In genomic region chr3:184291738-184292445, GRCh38 we compare ENCODE assay signal across 36 cellular contexts. TPM values are rescaled to one million over a fixed set of nuclear protein-coding genes. Genes with fewer than 3 reads are reported as not detected.
"Had no signal": no experiment of that assay in that cellular context is flagged by ENCODE, and none has a peak within 500 bp of the region (broad histone marks: within the 10 kb centered on the region; RNA-seq: fewer than 3 reads in every experiment).

No MANE protein-coding gene starts in this region.

- H3K27ac Mint-ChIP-seq: naive B cell; naive thymus-derived CD8-positive, alpha-beta T cell; natural killer cell treated with Interleukin-12 subunit alpha and Interleukin-12 subunit beta and Interleukin-15 and Interleukin-18, amount 100 ng/mL, for 72 hours; nephron progenitor cell; progenitor cell of endocrine pancreas; stimulated activated naive B cell treated with anti-CD40 and anti-IgM and Interleukin-4, amounts not matched to agents 10 μg/mL and 1 μg/mL and 100 μg/mL, for 72 hours; stimulated activated naive CD8-positive, alpha-beta T cell treated with anti-CD3 and anti-CD28 coated beads, Interleukin-15, Interleukin-2, amounts not matched to agents 100 ng/mL and 50 ng/mL, for 24 hours had no signal

- H3K4me1 ChIP-seq: parathyroid adenoma, psoas muscle, spleen, thyroid gland, upper lobe of left lung, vagina had no signal

- H3K9me3 Mint-ChIP-seq: naive B cell; naive thymus-derived CD8-positive, alpha-beta T cell; natural killer cell treated with Interleukin-12 subunit alpha and Interleukin-12 subunit beta and Interleukin-15 and Interleukin-18, amount 100 ng/mL, for 72 hours; nephron progenitor cell; neural crest cell; stimulated activated naive B cell treated with anti-CD40 and anti-IgM and Interleukin-4, amounts not matched to agents 10 μg/mL and 1 μg/mL and 100 μg/mL, for 72 hours; stimulated activated naive CD8-positive, alpha-beta T cell treated with anti-CD3 and anti-CD28 coated beads, Interleukin-15, Interleukin-2, amounts not matched to agents 100 ng/mL and 50 ng/mL, for 24 hours had no signal

- H3K9ac ChIP-seq: parathyroid adenoma had no signal

- H3K79me2 ChIP-seq: parathyroid adenoma had no signal

- ATAC-seq: naive thymus-derived CD8-positive, alpha-beta T cell; psoas muscle; stimulated activated naive B cell treated with anti-CD40 and anti-IgM and Interleukin-4, amounts not matched to agents 10 μg/mL and 1 μg/mL and 100 μg/mL, for 72 hours had no signal

- H3K36me3 Mint-ChIP-seq: naive B cell; naive thymus-derived CD8-positive, alpha-beta T cell; natural killer cell treated with Interleukin-12 subunit alpha and Interleukin-12 subunit beta and Interleukin-15 and Interleukin-18, amount 100 ng/mL, for 72 hours; stimulated activated naive B cell treated with anti-CD40 and anti-IgM and Interleukin-4, amounts not matched to agents 10 μg/mL and 1 μg/mL and 100 μg/mL, for 72 hours had no signal

- H3K4me3 Mint-ChIP-seq: naive thymus-derived CD8-positive, alpha-beta T cell; natural killer cell treated with Interleukin-12 subunit alpha and Interleukin-12 subunit beta and Interleukin-15 and Interleukin-18, amount 100 ng/mL, for 72 hours; nephron progenitor cell; neural crest cell; stimulated activated naive B cell treated with anti-CD40 and anti-IgM and Interleukin-4, amounts not matched to agents 10 μg/mL and 1 μg/mL and 100 μg/mL, for 72 hours; stimulated activated naive CD8-positive, alpha-beta T cell treated with anti-CD3 and anti-CD28 coated beads, Interleukin-15, Interleukin-2, amounts not matched to agents 100 ng/mL and 50 ng/mL, for 24 hours had no signal

- H2AFZ ChIP-seq: parathyroid adenoma had no signal

- H3K4me1 Mint-ChIP-seq: naive B cell; naive thymus-derived CD8-positive, alpha-beta T cell; nephron progenitor cell; neural crest cell had no signal

- H3K4me2 ChIP-seq: smooth muscle cell had no signal

- H3K9me3 ChIP-seq: neutrophil, ovary, psoas muscle, spleen, stomach, thoracic aorta, thyroid gland, tibial nerve, upper lobe of left lung, vagina had no signal

- FAIRE-seq: urothelium cell line had no signal

- H3K27me3 ChIP-seq: ovary, thyroid gland, upper lobe of left lung, vagina had no signal

- H3K27ac ChIP-seq: neutrophil, ovary, parathyroid adenoma, psoas muscle, skin epidermis, spleen, stomach, thoracic aorta, thyroid gland, tibial nerve, upper lobe of left lung, vagina had no signal

- H3K4me3 ChIP-seq: ovary, psoas muscle, skin epidermis, smooth muscle cell, spleen, stomach, thoracic aorta, thyroid gland, tibial nerve, upper lobe of left lung, vagina had no signal

- DNase-seq: naive B cell; naive thymus-derived CD8-positive, alpha-beta T cell; nephron progenitor cell; nucleus accumbens; ovary; psoas muscle; right cardiac atrium; spleen; stimulated activated CD4-positive, alpha-beta T cell treated with anti-CD3 and anti-CD28 coated beads, Interleukin-12 subunit alpha, Interleukin-12 subunit beta, amount 100 ng/mL, for 4 hours; stimulated activated CD4-positive, alpha-beta T cell treated with anti-CD3 and anti-CD28 coated beads, Interleukin-1b, Interleukin-23, amount 100 ng/mL, for 48 hours; stimulated activated CD4-positive, alpha-beta T cell treated with anti-CD3 and anti-CD28 coated beads, Interleukin-4, amount 100 ng/mL, for 1 hour; stimulated activated CD4-positive, alpha-beta T cell treated with anti-CD3 and anti-CD28 coated beads, Interleukin-4, amount 100 ng/mL, for 4 hours; stimulated activated CD8-positive, alpha-beta memory T cell treated with anti-CD3 and anti-CD28 coated beads, Interleukin-4, amount 100 ng/mL, for 48 hours; stimulated activated naive B cell treated with anti-CD40 and anti-IgM and Interleukin-4, amounts not matched to agents 10 μg/mL and 1 μg/mL and 100 μg/mL, for 72 hours; stimulated activated naive CD4-positive, alpha-beta T cell treated with Interleukin-2 at 50 U/mL for 16 hours; stomach; thyroid gland; trophoblast cell; upper lobe of left lung had no signal

- H3K36me3 ChIP-seq: neutrophil, ovary, spleen, stomach, thoracic aorta, thyroid gland, tibial nerve, upper lobe of left lung, vagina had no signal

RNA-seq across cellular contexts. Expression of gene ECE2, which starts 16.1 kb away (rescaled TPM):
- total RNA-seq: naive thymus-derived CD8-positive, alpha-beta T cell; natural killer cell treated with Interleukin-12 subunit alpha and Interleukin-12 subunit beta and Interleukin-15 and Interleukin-18, amount 100 ng/mL, for 72 hours; neural crest cell; omental fat pad; ovary; progenitor cell of endocrine pancreas; psoas muscle; renal cortical epithelial cell; sciatic nerve; smooth muscle cell; spleen; subcutaneous adipose tissue; thoracic aorta; thyroid gland; tibial nerve; upper lobe of left lung had no signal
- polyA plus RNA-seq: naive thymus-derived CD8-positive, alpha-beta T cell; psoas muscle; smooth muscle cell; spleen; stomach had no signal

RNA-seq across cellular contexts. Expression of gene CAMK2N2, which starts 30.5 kb away (rescaled TPM):
- total RNA-seq: naive thymus-derived CD8-positive, alpha-beta T cell; psoas muscle; smooth muscle cell; stomach; subcutaneous adipose tissue; thoracic aorta; thyroid gland; tibial nerve; ureter; vagina had no signal
- polyA plus RNA-seq: naive thymus-derived CD8-positive, alpha-beta T cell; smooth muscle cell had no signal
